In genomic region chr6:125748534-125749111, GRCh38 we compare ENCODE assay signal across 8 cellular contexts. TPM values are rescaled to one million over a fixed set of nuclear protein-coding genes. Genes with fewer than 3 reads are reported as not detected.
DNase-seq lines count a peak whose midpoint lies in the region; ATAC-seq, FAIRE-seq and TF ChIP-seq lines count a peak whose summit lies in the region.

No MANE protein-coding gene starts in this region.

- H3K4me3 Mint-ChIP-seq in naive thymus-derived CD4-positive, alpha-beta T cell, result peak overlapping the region; percentile 86 to 99 (median 90)

- no peak for TF ChIP-seq CTCF in A549 (IDR thresholded peaks at IDR 0.05)

- CTCF ChIA-PET in A549 (lab: Yijun Ruan, JAX), result interaction anchor here (0.9 to 1.6 kb wide), 2 partner anchors 21 to 437 kb away, joined by 3 to 4 read pairs; no protein-coding TSS in a partner anchor
- CTCF ChIA-PET in naive thymus-derived CD4-positive, alpha-beta T cell (lab: Charles Lee), result interaction anchor here (1.3 to 1.5 kb wide), 2 partner anchors 32 to 42 kb away, joined by 4 to 5 read pairs; partner anchors contain the start of gene NCOA7

- H3K4me2 ChIP-seq in A549, result peak overlapping the region; percentile 100

- peaks cover 23% of the 10 kb centered on the region; the same call in 2 of the 3 replicates for H3K4me1 ChIP-seq in A549
- H3K4me1 ChIP-seq in naive thymus-derived CD4-positive, alpha-beta T cell (ENCODE audit: control insufficient read depth in 2 of 2, insufficient read depth in 2 of 2, low read length in 2 of 2), result peaks cover 24 to 34% of the 10 kb centered on the region in 2 donors

- TF ChIP-seq POLR2A in A549 (IDR thresholded peaks at IDR 0.05; ENCODE audit: low read length), result no peak
- TF ChIP-seq POLR2A in GM12892 (IDR thresholded peaks at IDR 0.05; ENCODE audit: low read depth, low read length), result no peak

- FAIRE-seq in A549 (lab: Jason Lieb, UNC) (no peak), GM12892 (lab: Jason Lieb, UNC) (peak; percentile 74)

- H3K27ac ChIP-seq in A549 (peak overlapping the region; percentile 33 to 73; a peak in 4 of 6 replicates), SK-N-MC (no peak overlapping the region)
- H3K27ac ChIP-seq in naive thymus-derived CD4-positive, alpha-beta T cell (ENCODE audit: low read depth, low read length), result peak overlapping the region; percentile 45

- DNase-seq in A549 (ENCODE audit: low read depth in 1 of 2, low spot score in 1 of 2) (no peak), GM12892 (ENCODE audit: insufficient read length) (no peak), SK-N-MC (ENCODE audit: low read depth, low spot score) (no peak), dermis blood vessel endothelial cell (peak; percentile 48), cerebellar nuclear complex (lab: John Stamatoyannopoulos, UW) (no peak)
- peak in 4 of 9 donors; percentile 19 to 28 (median 24) for DNase-seq in naive thymus-derived CD4-positive, alpha-beta T cell

- no peaks in the 10 kb centered on the region; the same call in 2 of the 3 replicates for H3K9me3 ChIP-seq in A549
- H3K9me3 ChIP-seq in SK-N-MC (ENCODE audit: low read depth, low read length), result no peaks in the 10 kb centered on the region
- no peaks in the 10 kb centered on the region for H3K9me3 ChIP-seq in naive thymus-derived CD4-positive, alpha-beta T cell (ENCODE audit: control insufficient read depth in 2 of 3, low read length in 3 of 3)

- H3K4me3 ChIP-seq in A549, result peak overlapping the region; percentile 76
- H3K4me3 ChIP-seq in SK-N-MC, result peak overlapping the region; percentile 94
- peak overlapping the region; percentile 72 for H3K4me3 ChIP-seq in naive thymus-derived CD4-positive, alpha-beta T cell (ENCODE audit: low read length)

- TF ChIP-seq RAD21 in A549 (conservative IDR thresholded peaks at IDR 0.05 in 1 of 2, IDR thresholded peaks at IDR 0.05 in 1 of 2), result no peak

- H3K4me1 Mint-ChIP-seq in naive thymus-derived CD4-positive, alpha-beta T cell, result peaks cover 26 to 50% (median 35%) of the 10 kb centered on the region in 7 donors

- TF ChIP-seq EP300 in A549 (IDR thresholded peaks at IDR 0.05), result no peak

- H3K27me3 Mint-ChIP-seq in naive thymus-derived CD4-positive, alpha-beta T cell, result peaks cover 19 to 83% (median 52%) of the 10 kb centered on the region in 5 donors

- peak overlapping the region in 7 of 9 donors; percentile 26 to 86 (median 49) for H3K27ac Mint-ChIP-seq in naive thymus-derived CD4-positive, alpha-beta T cell

- H3K36me3 Mint-ChIP-seq in naive thymus-derived CD4-positive, alpha-beta T cell, result no peaks in the 10 kb centered on the region

- H3K36me3 ChIP-seq in SK-N-MC (ENCODE audit: insufficient read depth, low read length), result no peaks in the 10 kb centered on the region
- H3K36me3 ChIP-seq in naive thymus-derived CD4-positive, alpha-beta T cell (ENCODE audit: control insufficient read depth in 2 of 3, insufficient read depth in 3 of 3, low read length in 3 of 3), result no peaks in the 10 kb centered on the region

- intact Hi-C loops in naive thymus-derived CD4-positive, alpha-beta T cell (cut with micrococcal nuclease), result loop anchor here (1.0 to 10.0 kb wide), 10 partner anchors 32 to 1769 kb away; partner anchors contain the start of genes HINT3 (in 2 of the 2), MTCL3 (in 2 of the 2), ECHDC1 (in 1 of the 2) and HDDC2 (in 1 of the 2)

- peak overlapping the region; percentile 68 for H3K9ac ChIP-seq in SK-N-MC (ENCODE audit: insufficient read length)

- H3K27me3 ChIP-seq in naive thymus-derived CD4-positive, alpha-beta T cell (ENCODE audit: control insufficient read depth in 2 of 2, insufficient read depth in 2 of 2, low read length in 2 of 2), result peaks cover 14 to 19% of the 10 kb centered on the region in 2 donors

- peak; percentile 30 to 57; a peak in 4 of 6 replicates for ATAC-seq in A549
- ATAC-seq in naive thymus-derived CD4-positive, alpha-beta T cell, result no peak
- no peak for ATAC-seq in GM21529 (IDR thresholded peaks at IDR 0.05; ENCODE audit: unreplicated experiment)
- no peak for ATAC-seq in GM18867 (IDR thresholded peaks at IDR 0.05; ENCODE audit: unreplicated experiment)

- H3K9me3 Mint-ChIP-seq in naive thymus-derived CD4-positive, alpha-beta T cell, result peaks cover 0 to 2% (median 0%) of the 10 kb centered on the region in 11 donors

- POLR2A ChIA-PET in A549 (lab: Yijun Ruan, JAX), result no interaction called here
- POLR2A ChIA-PET in naive thymus-derived CD4-positive, alpha-beta T cell (lab: Charles Lee), result interaction anchor here (0.9 to 3.0 kb wide), 4 partner anchors 12 to 446 kb away, joined by 3 to 19 read pairs (median 14); partner anchors contain the start of genes HDDC2 and NCOA7

- WGBS in A549 (ENCODE audit: missing lambda C conversion rate), result 6% methylated on average over 24 of the region's 25 CpGs

TF ChIP-seq in A549, 52 proteins besides CTCF, POLR2A, EP300 and RAD21:
- TF ChIP-seq RNF2 (IDR thresholded peaks at IDR 0.05; ENCODE audit: borderline replicate concordance, low read depth) (peak; percentile 83; the same call in 1 of the 2 replicates), CBX8 (IDR thresholded peaks at IDR 0.05) (peak; percentile 86; the same call in 1 of the 2 replicates), ATOH8 (CRISPR knock-in tag; IDR thresholded peaks at IDR 0.05; ENCODE audit: low read depth) (no peak)

RNA-seq across cellular contexts. Expression of gene HEY2, which starts 0.8 kb away (rescaled TPM):
- polyA plus RNA-seq in A549 (2011; rRNA removed) (0.09 TPM in 1 of 2 replicates, not detected in the other), A549 (2017; fragmentation: RNase III; extraction: RNeasy Plus Mini Kit Qiagen cat#74134 plus additional on column Dnase treatment) (0.04 TPM in 1 of 3 replicates, not detected in the others)
- polyA plus RNA-seq in A549 (2012; cell fraction: cytosol; rRNA removed), result 0.13 and 0.15 TPM in 2 replicates
- 0.16 and 0.17 TPM in 2 replicates for polyA plus RNA-seq in A549 (2012; cell fraction: nucleus; rRNA removed)
- polyA minus RNA-seq in A549 (2011; rRNA and poly(A)+ RNA removed), result not detected in 2 replicates
- polyA plus RNA-seq in GM12892 (2012; ENCODE audit: missing spikeins), result not detected
- not detected in 2 replicates for total RNA-seq in dermis blood vessel endothelial cell
- under 1 TPM in 3 of 5 experiments, not detected in 2; 0.34 to 0.46 (median 0.46) TPM for total RNA-seq in naive thymus-derived CD4-positive, alpha-beta T cell
- under 1 TPM; 0.14 to 0.44 TPM for polyA plus RNA-seq in naive thymus-derived CD4-positive, alpha-beta T cell

RNA-seq across cellular contexts. Expression of gene NCOA7, which starts 42.1 kb away (rescaled TPM):
- polyA plus RNA-seq in A549 (2011; rRNA removed), result 154 and 195 TPM in 2 replicates
- 70.9 and 72.3 TPM in 2 replicates for polyA plus RNA-seq in A549 (2012; cell fraction: cytosol; rRNA removed)
- 50.6 and 56.7 TPM in 2 replicates for polyA plus RNA-seq in A549 (2012; cell fraction: nucleus; rRNA removed)
- 60.3 to 74.1 TPM (median 66.4 TPM) in 3 replicates for polyA plus RNA-seq in A549 (2017; fragmentation: RNase III; extraction: RNeasy Plus Mini Kit Qiagen cat#74134 plus additional on column Dnase treatment)
- 278 and 281 TPM in 2 replicates for polyA minus RNA-seq in A549 (2011; rRNA and poly(A)+ RNA removed)
- 37.6 TPM for polyA plus RNA-seq in GM12892 (2012; ENCODE audit: missing spikeins)
- 71.6 and 111 TPM in 2 replicates for total RNA-seq in dermis blood vessel endothelial cell
- 10 to 100 TPM; 30.6 to 55.6 (median 38.0) TPM for total RNA-seq in naive thymus-derived CD4-positive, alpha-beta T cell
- 10 to 100 TPM; 12.8 to 23.4 TPM for polyA plus RNA-seq in naive thymus-derived CD4-positive, alpha-beta T cell

Comparison
In these comparisons a context has a peak if more than half of its experiments do, and no peak if none do; other contexts are left out.
1. ATAC-seq: peak in A549 (2 of 2); none in naive thymus-derived CD4-positive, alpha-beta T cell (single experiment), GM21529 (single experiment) and GM18867 (single experiment).
2. Peak in every context shown above with its lines, with median percentiles within 50 percentile points of each other: H3K4me3 ChIP-seq.